ENCODE assay signal across 20 cellular contexts in genomic region chr5:143201589-143201988, GRCh38.
DNase-seq lines count a peak whose midpoint lies in the region; ATAC-seq and TF ChIP-seq lines count a peak whose summit lies in the region.
"Had no signal": no experiment of that assay in that cellular context is flagged by ENCODE, and none has a peak within 500 bp of the region (broad histone marks: within the 10 kb centered on the region; RNA-seq: fewer than 3 reads in every experiment).

No MANE protein-coding gene starts in this region.

- no peak for ATAC-seq in psoas muscle
- no peak for ATAC-seq in activated T-cell treated with anti-CD3 and anti-CD28 coated beads, Interleukin-2, amount 50 U/mL, for 72 hours (replicated peaks in 1 of 2)
- ATAC-seq: stimulated activated memory B cell treated with anti-CD40 and anti-IgM and Interleukin-4, amounts not matched to agents 10 μg/mL and 1 μg/mL and 100 μg/mL, for 72 hours had no signal

- 95 to 98% (median 96%) methylated on average over 3 of the region's 3 CpGs for WGBS in psoas muscle, 3 donors

- no peak overlapping the region for H3K27ac Mint-ChIP-seq in activated T-cell treated with anti-CD3 and anti-CD28 coated beads, Interleukin-2, amount 50 U/mL, for 72 hours
- H3K27ac Mint-ChIP-seq: activated B cell treated with CpG ODN at 0.5 μM for 24 hours; memory B cell; stimulated activated memory B cell treated with anti-CD40 and anti-IgM and Interleukin-4, amounts not matched to agents 10 μg/mL and 1 μg/mL and 100 μg/mL, for 72 hours had no signal

- no peak for TF ChIP-seq CTCF in fibroblast of mammary gland (conservative IDR thresholded peaks at IDR 0.05; ENCODE audit: control insufficient read depth, insufficient read depth, low read depth, low read length)
- TF ChIP-seq CTCF in psoas muscle (IDR thresholded peaks at IDR 0.05) = no peak
- TF ChIP-seq CTCF in coronary artery (IDR thresholded peaks at IDR 0.05) = no peak

- H3K27ac ChIP-seq in psoas muscle (peak overlapping the region; percentile 75), coronary artery (no peak overlapping the region)
- H3K27ac ChIP-seq: C4-2B, suprapubic skin had no signal

- H3K36me3 ChIP-seq in psoas muscle (ENCODE audit: insufficient read depth in 1 of 2, low read depth in 1 of 2) = no peaks in the 10 kb centered on the region
- H3K36me3 ChIP-seq: suprapubic skin had no signal

- intact Hi-C loops in psoas muscle (cut with DNase I) = no loop called here

- peaks cover 6 to 7% of the 10 kb centered on the region in 2 donors for H3K9me3 Mint-ChIP-seq in activated T-cell treated with anti-CD3 and anti-CD28 coated beads, Interleukin-2, amount 50 U/mL, for 72 hours
- H3K9me3 Mint-ChIP-seq: stimulated activated memory B cell treated with anti-CD40 and anti-IgM and Interleukin-4, amounts not matched to agents 10 μg/mL and 1 μg/mL and 100 μg/mL, for 72 hours had no signal

- no peak overlapping the region for H3K4me3 Mint-ChIP-seq in activated T-cell treated with anti-CD3 and anti-CD28 coated beads, Interleukin-2, amount 50 U/mL, for 72 hours
- H3K4me3 Mint-ChIP-seq: activated B cell treated with CpG ODN at 0.5 μM for 24 hours; memory B cell; stimulated activated memory B cell treated with anti-CD40 and anti-IgM and Interleukin-4, amounts not matched to agents 10 μg/mL and 1 μg/mL and 100 μg/mL, for 72 hours had no signal

- no peaks in the 10 kb centered on the region for H3K9me3 ChIP-seq in psoas muscle

- peaks cover 37% of the 10 kb centered on the region for H3K4me1 ChIP-seq in psoas muscle

- peaks cover 3 to 19% of the 10 kb centered on the region in 2 donors for H3K36me3 Mint-ChIP-seq in activated T-cell treated with anti-CD3 and anti-CD28 coated beads, Interleukin-2, amount 50 U/mL, for 72 hours (ENCODE audit: insufficient read depth in 2 of 2)

- H3K27me3 Mint-ChIP-seq in activated T-cell treated with anti-CD3 and anti-CD28 coated beads, Interleukin-2, amount 50 U/mL, for 72 hours (ENCODE audit: low read depth) = no peaks in the 10 kb centered on the region
- H3K27me3 Mint-ChIP-seq: activated B cell treated with CpG ODN at 0.5 μM for 24 hours; memory B cell; stimulated activated memory B cell treated with anti-CD40 and anti-IgM and Interleukin-4, amounts not matched to agents 10 μg/mL and 1 μg/mL and 100 μg/mL, for 72 hours had no signal

- H3K27me3 ChIP-seq in psoas muscle (ENCODE audit: insufficient read depth in 3 of 3, low read length in 2 of 3) = no peaks in the 10 kb centered on the region
- H3K27me3 ChIP-seq: suprapubic skin had no signal

- H3K4me3 ChIP-seq in fibroblast of mammary gland (ENCODE audit: control insufficient read depth, low read depth, low read length) (no peak overlapping the region), psoas muscle (no peak overlapping the region), coronary artery (no peak overlapping the region)
- H3K4me3 ChIP-seq: GM12878, suprapubic skin had no signal

- DNase-seq in ELR (ENCODE audit: low read depth) (peak; percentile 34), NCI-H460 (ENCODE audit: extremely low read depth, low read depth) (peak; percentile 58), fibroblast of mammary gland (ENCODE audit: low read depth) (peak; percentile 67), psoas muscle (no peak), coronary artery (ENCODE audit: low spot score) (no peak)
- DNase-seq in activated CD4-positive, alpha-beta T cell treated with anti-CD3 and anti-CD28 coated beads for 1 hour = no peak
- DNase-seq in activated T-cell treated with anti-CD3 and anti-CD28 coated beads, Interleukin-2, amount 50 U/mL, for 72 hours = no peak
- DNase-seq: activated B cell treated with CpG ODN at 0.5 μM for 24 hours; activated CD4-positive, alpha-beta T cell treated with anti-CD3 and anti-CD28 coated beads, Interleukin-2, amount 50 U/mL, for 4 hours; cerebellar nuclear complex; NCI-H1092 treated with DMSO at 0.1 percent for 48 hours; NCI-H1930; occipital lobe; stimulated activated CD4-positive, alpha-beta T cell treated with anti-CD3 and anti-CD28 coated beads, Interleukin-4, amount 100 ng/mL, for 1 hour; T-helper 9 cell had no signal

- H3K4me1 Mint-ChIP-seq in activated T-cell treated with anti-CD3 and anti-CD28 coated beads, Interleukin-2, amount 50 U/mL, for 72 hours (ENCODE audit: low read depth) = peaks cover 23% of the 10 kb centered on the region

Comparison
In these comparisons a context has a peak if more than half of its experiments do, and no peak if none do; other contexts are left out.
1. DNase-seq: peak in ELR (single experiment), NCI-H460 (single experiment) and fibroblast of mammary gland (single experiment); none in psoas muscle (0 of 2), activated CD4-positive, alpha-beta T cell treated with anti-CD3 and anti-CD28 coated beads for 1 hour (single experiment), coronary artery (single experiment) and activated T-cell treated with anti-CD3 and anti-CD28 coated beads, Interleukin-2, amount 50 U/mL, for 72 hours (0 of 2).